In genomic region chr3:64150527-64151238, GRCh38 we compare ENCODE assay signal across 8 cellular contexts.
DNase-seq lines count a peak whose midpoint lies in the region; ATAC-seq and TF ChIP-seq lines count a peak whose summit lies in the region.

No MANE protein-coding gene starts in this region.

- no peak overlapping the region for H3K4me3 ChIP-seq in parathyroid adenoma (ENCODE audit: low read depth, low read length)

- H3K27me3 ChIP-seq in parathyroid adenoma (ENCODE audit: control insufficient read depth, insufficient read depth, low read length) = no peaks in the 10 kb centered on the region

- no peaks in the 10 kb centered on the region for H3K79me2 ChIP-seq in parathyroid adenoma

- ATAC-seq in HG03521 (IDR thresholded peaks at IDR 0.05; ENCODE audit: unreplicated experiment) (no peak), GM18873 (IDR thresholded peaks at IDR 0.05; ENCODE audit: low FRiP score, unreplicated experiment) (no peak)

- DNase-seq in COR-L47 (lab: John Stamatoyannopoulos, UW) (peak; percentile 55), NCI-H524 (lab: John Stamatoyannopoulos, UW) (peak; percentile 87 to 90), fibroblast of gingiva (ENCODE audit: low read depth) (peak; percentile 86)
- DNase-seq in activated naive CD4-positive, alpha-beta T cell (lab: John Stamatoyannopoulos, UW) = no peak
- DNase-seq in stimulated activated CD4-positive, alpha-beta T cell treated with anti-CD3 and anti-CD28 coated beads, Interleukin-12 subunit alpha, Interleukin-12 subunit beta, amount 100 ng/mL, for 4 hours = no peak

- no peaks in the 10 kb centered on the region for H3K9me3 ChIP-seq in parathyroid adenoma (ENCODE audit: control insufficient read depth, low read length)

- H3K4me1 ChIP-seq in parathyroid adenoma = no peaks in the 10 kb centered on the region

- peak overlapping the region; percentile 20 for H3K27ac ChIP-seq in parathyroid adenoma

- H3K4me2 ChIP-seq in parathyroid adenoma (ENCODE audit: low read length) = no peak overlapping the region

- H3K9ac ChIP-seq in parathyroid adenoma = no peak overlapping the region

- no peaks in the 10 kb centered on the region for H3K36me3 ChIP-seq in parathyroid adenoma (ENCODE audit: control insufficient read depth, insufficient read depth, low read length)

- no peak overlapping the region for H2AFZ ChIP-seq in parathyroid adenoma

- TF ChIP-seq CTCF in parathyroid adenoma (IDR thresholded peaks at IDR 0.05) = no peak

Comparison
In these comparisons a context has a peak if more than half of its experiments do, and no peak if none do; other contexts are left out.
1. DNase-seq: peak in COR-L47 (single experiment), NCI-H524 (2 of 2) and fibroblast of gingiva (single experiment); none in activated naive CD4-positive, alpha-beta T cell (0 of 4) and stimulated activated CD4-positive, alpha-beta T cell treated with anti-CD3 and anti-CD28 coated beads, Interleukin-12 subunit alpha, Interleukin-12 subunit beta, amount 100 ng/mL, for 4 hours (single experiment).